17 cellular contexts compared by ENCODE assay signal in genomic region chr5:7728076-7728475, GRCh38.
DNase-seq lines count a peak whose midpoint lies in the region.
"Had no signal": no experiment of that assay in that cellular context is flagged by ENCODE, and none has a peak within 500 bp of the region (broad histone marks: within the 10 kb centered on the region; RNA-seq: fewer than 3 reads in every experiment).

No MANE protein-coding gene starts in this region.

- peak; percentile 23 for DNase-seq in COLO829 (ENCODE audit: low spot score)
- peak; percentile 58 for DNase-seq in NCI-H1105 (lab: John Stamatoyannopoulos, UW)
- DNase-seq in NCI-H345 treated with DMSO at 0.1 percent for 48 hours (lab: John Stamatoyannopoulos, UW; ENCODE audit: unreplicated experiment) = peak; percentile 15
- DNase-seq in astrocyte of the hippocampus (ENCODE audit: low read depth, low spot score) = peak; percentile 29
- no peak for DNase-seq in activated CD4-positive, alpha-beta T cell treated with anti-CD3 and anti-CD28 coated beads, Interleukin-2, amount 50 U/mL, for 1 hour
- no peak for DNase-seq in NCI-H2081 (lab: John Stamatoyannopoulos, UW)
- no peak for DNase-seq in GM19238 (ENCODE audit: insufficient read length, low spot score)
- DNase-seq: Calu3; CD4-positive, CD25-positive, alpha-beta regulatory T cell; DND-41; GOT3; NCI-H1048; NCI-H187 treated with DMSO at 0.1 percent for 48 hours; NCI-H82; PC-9; T-cell; T1000 had no signal

Comparison
In these comparisons a context has a peak if more than half of its experiments do, and no peak if none do; other contexts are left out.
1. DNase-seq: peak in COLO829 (single experiment), NCI-H1105 (single experiment), NCI-H345 treated with DMSO at 0.1 percent for 48 hours (single experiment) and astrocyte of the hippocampus (single experiment); none in activated CD4-positive, alpha-beta T cell treated with anti-CD3 and anti-CD28 coated beads, Interleukin-2, amount 50 U/mL, for 1 hour (single experiment), NCI-H2081 (0 of 2) and GM19238 (single experiment).